Comparison of ENCODE assay signal across 13 cellular contexts in genomic region chr20:32975698-32976674, GRCh38. TPM values are rescaled to one million over a fixed set of nuclear protein-coding genes. Genes with fewer than 3 reads are reported as not detected.
DNase-seq lines count a peak whose midpoint lies in the region; ATAC-seq and TF ChIP-seq lines count a peak whose summit lies in the region.
"Had no signal": no experiment of that assay in that cellular context is flagged by ENCODE, and none has a peak within 500 bp of the region (broad histone marks: within the 10 kb centered on the region; RNA-seq: fewer than 3 reads in every experiment).

No MANE protein-coding gene starts in this region.

- H3K27me3 Mint-ChIP-seq in MCF 10A (ENCODE audit: insufficient read depth, unreplicated experiment) = peaks cover 33% of the 10 kb centered on the region
- H3K27me3 Mint-ChIP-seq in activated CD4-positive, alpha-beta memory T cell treated with anti-CD3 and anti-CD28 coated beads, Interleukin-2, amount 10 ng/mL, durations not matched to agents 7 days and 5 days = no peaks in the 10 kb centered on the region
- peaks cover 0 to 5% (median 1%) of the 10 kb centered on the region in 3 donors for H3K27me3 Mint-ChIP-seq in immature natural killer cell (ENCODE audit: low read depth in 3 of 3)

- TF ChIP-seq CTCF in MCF 10A (IDR thresholded peaks at IDR 0.05; ENCODE audit: unreplicated experiment) = no peak

- H3K4me3 Mint-ChIP-seq in MCF 10A (ENCODE audit: unreplicated experiment) = no peak overlapping the region
- H3K4me3 Mint-ChIP-seq in activated CD4-positive, alpha-beta memory T cell treated with anti-CD3 and anti-CD28 coated beads, Interleukin-2, amount 10 ng/mL, durations not matched to agents 7 days and 5 days = no peak overlapping the region
- H3K4me3 Mint-ChIP-seq in immature natural killer cell = no peak overlapping the region

- H3K36me3 Mint-ChIP-seq in MCF 10A (ENCODE audit: insufficient read depth, unreplicated experiment) = no peaks in the 10 kb centered on the region
- peaks cover 26% of the 10 kb centered on the region for H3K36me3 Mint-ChIP-seq in activated CD4-positive, alpha-beta memory T cell treated with anti-CD3 and anti-CD28 coated beads, Interleukin-2, amount 10 ng/mL, durations not matched to agents 7 days and 5 days (ENCODE audit: low read depth)
- H3K36me3 Mint-ChIP-seq in immature natural killer cell = no peaks in the 10 kb centered on the region

- H3K27ac Mint-ChIP-seq in MCF 10A (ENCODE audit: low read depth, unreplicated experiment) = no peak overlapping the region
- peak overlapping the region; percentile 9 for H3K27ac Mint-ChIP-seq in activated CD4-positive, alpha-beta memory T cell treated with anti-CD3 and anti-CD28 coated beads, Interleukin-2, amount 10 ng/mL, durations not matched to agents 7 days and 5 days
- H3K27ac Mint-ChIP-seq in immature natural killer cell = peak overlapping the region; percentile 20 to 73 (median 54)

- in situ Hi-C loops in T47D (cut with HindIII; ENCODE audit: low pct_unique_long_range_greater_than_20kb, low sequenced_read_pairs) = no loop called here

- H3K9me3 Mint-ChIP-seq in MCF 10A (ENCODE audit: unreplicated experiment) (peaks cover 7% of the 10 kb centered on the region), immature natural killer cell (peaks cover 0 to 5% (median 0%) of the 10 kb centered on the region in 6 donors)
- H3K9me3 Mint-ChIP-seq in activated CD4-positive, alpha-beta memory T cell treated with anti-CD3 and anti-CD28 coated beads, Interleukin-2, amount 10 ng/mL, durations not matched to agents 7 days and 5 days = peaks cover 7% of the 10 kb centered on the region

- ATAC-seq in GM21619 (IDR thresholded peaks at IDR 0.05; ENCODE audit: unreplicated experiment) (no peak), GM18861 (IDR thresholded peaks at IDR 0.05; ENCODE audit: unreplicated experiment) (no peak)
- ATAC-seq: Panc1, psoas muscle had no signal

- DNase-seq in T47D (ENCODE audit: low read depth in 1 of 2, low spot score in 1 of 2) (peak; percentile 69 to 96), MCF 10A (ENCODE audit: unreplicated experiment) (no peak), immature natural killer cell (no peak), ureter (ENCODE audit: low spot score) (peak; percentile 43), HuH-7.5 (ENCODE audit: low spot score) (no peak)
- DNase-seq in activated CD4-positive, alpha-beta memory T cell treated with anti-CD3 and anti-CD28 coated beads, Interleukin-2, amount 10 ng/mL, durations not matched to agents 7 days and 5 days = no peak
- DNase-seq: erythroblast, mammary epithelial cell, NCI-H446 treated with DMSO at 0.1 percent for 48 hours, psoas muscle had no signal

- H3K4me1 Mint-ChIP-seq in MCF 10A (ENCODE audit: insufficient read depth, unreplicated experiment) = no peaks in the 10 kb centered on the region
- H3K4me1 Mint-ChIP-seq in activated CD4-positive, alpha-beta memory T cell treated with anti-CD3 and anti-CD28 coated beads, Interleukin-2, amount 10 ng/mL, durations not matched to agents 7 days and 5 days = peaks cover 18% of the 10 kb centered on the region
- H3K4me1 Mint-ChIP-seq in immature natural killer cell = peaks cover 0 to 6% of the 10 kb centered on the region in 2 donors

- POLR2A ChIA-PET in MCF 10A (lab: Yijun Ruan, JAX) = no interaction called here
- POLR2A ChIA-PET in activated CD4-positive, alpha-beta memory T cell treated with anti-CD3 and anti-CD28 coated beads, Interleukin-2, amount 10 ng/mL, durations not matched to agents 7 days and 5 days (lab: Charles Lee) = interaction anchor here (3.6 kb wide), 1 partner anchor 9 kb away, joined by 26 read pairs; no protein-coding TSS in a partner anchor

- BruUV-seq in MCF 10A (replicated peaks; lab: Mats Ljungman, UMichigan) = no TSS peak

- intact Hi-C loops in MCF 10A (cut with micrococcal nuclease) = no loop called here

- CTCF ChIA-PET in MCF 10A (lab: Yijun Ruan, JAX) = interaction anchor here (0.6 to 2.3 kb wide), 5 partner anchors 30 to 969 kb away, joined by 3 to 8 read pairs (median 3); no protein-coding TSS in a partner anchor
- CTCF ChIA-PET in activated CD4-positive, alpha-beta memory T cell treated with anti-CD3 and anti-CD28 coated beads, Interleukin-2, amount 10 ng/mL, durations not matched to agents 7 days and 5 days (lab: Charles Lee) = no interaction called here

RNA-seq across cellular contexts. Expression of gene SUN5, which starts 28.2 kb away (rescaled TPM):
- total RNA-seq in MCF 10A (2022) (not detected in 2 replicates), ureter (not detected)
- not detected for total RNA-seq in activated CD4-positive, alpha-beta memory T cell treated with anti-CD3 and anti-CD28 coated beads, Interleukin-2, amount 10 ng/mL, durations not matched to agents 7 days and 5 days
- not detected for polyA plus RNA-seq in immature natural killer cell
- total RNA-seq: mammary epithelial cell, psoas muscle had no signal
- polyA plus RNA-seq: mammary epithelial cell, psoas muscle had no signal

RNA-seq across cellular contexts. Expression of gene BPIFB2, which starts 31.5 kb away (rescaled TPM):
- not detected in 2 replicates for total RNA-seq in MCF 10A (2022)
- not detected for total RNA-seq in activated CD4-positive, alpha-beta memory T cell treated with anti-CD3 and anti-CD28 coated beads, Interleukin-2, amount 10 ng/mL, durations not matched to agents 7 days and 5 days
- polyA plus RNA-seq in immature natural killer cell = not detected
- total RNA-seq in ureter = not detected
- total RNA-seq: mammary epithelial cell, psoas muscle had no signal
- polyA plus RNA-seq: mammary epithelial cell, psoas muscle had no signal

RNA-seq across cellular contexts. Expression of gene BPIFB6, which starts 55.5 kb away (rescaled TPM):
- total RNA-seq in MCF 10A (2022) (not detected in 2 replicates), ureter (not detected)
- not detected for total RNA-seq in activated CD4-positive, alpha-beta memory T cell treated with anti-CD3 and anti-CD28 coated beads, Interleukin-2, amount 10 ng/mL, durations not matched to agents 7 days and 5 days
- not detected for polyA plus RNA-seq in immature natural killer cell
- total RNA-seq: mammary epithelial cell, psoas muscle had no signal
- polyA plus RNA-seq: mammary epithelial cell, psoas muscle had no signal

Comparison
In these comparisons a context has a peak if more than half of its experiments do, and no peak if none do; other contexts are left out.
1. DNase-seq: peak in T47D (2 of 2) and ureter (single experiment); none in MCF 10A (single experiment), activated CD4-positive, alpha-beta memory T cell treated with anti-CD3 and anti-CD28 coated beads, Interleukin-2, amount 10 ng/mL, durations not matched to agents 7 days and 5 days (single experiment), immature natural killer cell (0 of 3) and HuH-7.5 (single experiment).